Comparison of ENCODE assay signal across 9 cellular contexts in the genomic region with DNA sequence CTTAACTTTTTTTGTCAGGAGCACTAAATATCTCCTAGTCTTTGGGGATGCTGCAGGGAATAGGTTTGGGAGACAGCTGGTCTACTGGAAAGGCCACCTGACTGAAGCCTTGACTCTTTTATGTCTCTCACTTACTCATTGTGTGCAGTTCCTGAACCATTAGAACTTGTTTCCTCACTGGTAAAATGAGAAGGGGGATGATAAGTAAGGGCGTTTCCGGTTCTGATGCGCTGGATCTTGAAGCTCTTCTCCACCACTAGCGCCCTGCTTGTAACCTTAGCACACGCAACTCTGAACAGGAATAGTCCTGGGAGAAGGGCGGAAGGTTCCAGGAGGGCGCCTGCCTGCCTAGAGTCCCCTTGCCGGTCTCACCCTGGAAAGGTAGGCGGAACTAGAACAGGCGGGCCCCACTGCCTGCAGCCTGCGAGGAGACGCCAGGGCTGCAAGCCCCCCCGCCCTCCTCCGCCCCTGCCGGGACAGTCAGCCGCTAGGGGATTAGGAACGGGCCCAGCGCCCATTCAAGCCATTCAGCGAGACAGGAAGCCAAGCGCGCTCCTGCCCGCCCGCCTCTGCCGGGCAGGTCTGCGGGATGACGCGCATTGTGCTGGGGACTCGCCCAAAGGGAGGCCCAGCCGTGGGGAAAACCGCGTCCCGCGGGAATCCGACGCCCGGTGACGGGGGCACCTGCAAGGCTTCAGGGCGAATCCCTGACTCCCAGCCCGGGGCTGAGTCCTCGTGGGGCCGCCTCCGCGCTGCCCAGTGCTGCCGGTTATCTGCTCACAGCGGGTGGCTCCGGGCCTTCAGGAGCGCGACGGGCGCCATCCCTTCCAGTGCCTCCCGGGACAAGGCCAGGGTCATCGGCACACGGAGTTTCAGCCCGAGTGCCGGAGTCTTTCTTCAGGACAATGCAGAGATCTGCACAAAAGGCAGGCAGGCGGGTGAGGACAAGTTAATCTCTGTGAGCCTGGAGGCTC. TPM values are rescaled to one million over a fixed set of nuclear protein-coding genes. Genes with fewer than 3 reads are reported as not detected.
DNase-seq lines count a peak whose midpoint lies in the region; ATAC-seq lines count a peak whose summit lies in the region.
"Had no signal": no experiment of that assay in that cellular context is flagged by ENCODE, and none has a peak within 500 bp of the region (broad histone marks: within the 10 kb centered on the region; RNA-seq: fewer than 3 reads in every experiment).

No MANE protein-coding gene starts in this region.

- no peaks in the 10 kb centered on the region for H3K36me3 ChIP-seq in CD4-positive, CD25-positive, alpha-beta regulatory T cell (ENCODE audit: control insufficient read depth, insufficient read depth, low read length)
- no peaks in the 10 kb centered on the region for H3K36me3 ChIP-seq in HUES6 (ENCODE audit: control insufficient read depth, insufficient read depth, low read length)

- H3K4me3 ChIP-seq in CD4-positive, CD25-positive, alpha-beta regulatory T cell (ENCODE audit: low read depth, low read length): no peak overlapping the region
- H3K4me3 ChIP-seq in HUES6 (ENCODE audit: low read depth, low read length): peak overlapping the region; percentile 62

- H3K4me3 Mint-ChIP-seq in CD4-positive, CD25-positive, alpha-beta regulatory T cell: peak overlapping the region in 2 of 4 donors; percentile 36 to 44
- H3K4me3 Mint-ChIP-seq in activated CD4-positive, alpha-beta memory T cell treated with anti-CD3 and anti-CD28 coated beads for 36 hours: peak overlapping the region; percentile 39
- peak overlapping the region; percentile 73 to 79 for H3K4me3 Mint-ChIP-seq in stimulated activated naive CD8-positive, alpha-beta T cell treated with anti-CD3 and anti-CD28 coated beads, Interleukin-15, amount 100 ng/mL, for 72 hours
- H3K4me3 Mint-ChIP-seq: natural killer cell had no signal

- H3K9ac ChIP-seq in HUES6 (ENCODE audit: low read length): peak overlapping the region; percentile 40

- ATAC-seq in CD4-positive, CD25-positive, alpha-beta regulatory T cell (ENCODE audit: low read depth in 2 of 2): peak in 1 of 2 donors; percentile 39
- ATAC-seq in stimulated activated naive CD8-positive, alpha-beta T cell treated with anti-CD3 and anti-CD28 coated beads, Interleukin-15, amount 100 ng/mL, for 72 hours: peak; percentile 85
- ATAC-seq in HG02642 (IDR thresholded peaks at IDR 0.05; ENCODE audit: poor library complexity, unreplicated experiment): no peak

- peak in 2 of 3 donors; percentile 6 to 29 for DNase-seq in CD4-positive, CD25-positive, alpha-beta regulatory T cell
- peak; percentile 54 for DNase-seq in activated CD4-positive, alpha-beta memory T cell treated with anti-CD3 and anti-CD28 coated beads for 36 hours
- DNase-seq in epithelial cell of prostate (ENCODE audit: low read depth, low spot score) (no peak), mucosa of gallbladder (ENCODE audit: low spot score) (peak; percentile 44), NK-92 (lab: John Stamatoyannopoulos, UW; ENCODE audit: unreplicated experiment) (no peak)
- peak; percentile 38 to 46 for DNase-seq in stimulated activated naive CD8-positive, alpha-beta T cell treated with anti-CD3 and anti-CD28 coated beads, Interleukin-15, amount 100 ng/mL, for 72 hours
- DNase-seq: natural killer cell had no signal

- H3K27me3 ChIP-seq in CD4-positive, CD25-positive, alpha-beta regulatory T cell (ENCODE audit: control insufficient read depth, insufficient read depth, low read length): peaks cover 43% of the 10 kb centered on the region
- H3K27me3 ChIP-seq in HUES6 (ENCODE audit: control insufficient read depth, insufficient read depth, low read length): peaks cover 69% of the 10 kb centered on the region

- H3K27ac ChIP-seq in CD4-positive, CD25-positive, alpha-beta regulatory T cell (ENCODE audit: insufficient read depth, low read length, poor library complexity, severe bottlenecking): no peak overlapping the region
- no peak overlapping the region for H3K27ac ChIP-seq in HUES6 (ENCODE audit: low read depth, low read length)
- H3K27ac ChIP-seq in epithelial cell of prostate: peak overlapping the region; percentile 68

- peaks cover 75% of the 10 kb centered on the region for H3K27me3 Mint-ChIP-seq in CD4-positive, CD25-positive, alpha-beta regulatory T cell
- H3K27me3 Mint-ChIP-seq in activated CD4-positive, alpha-beta memory T cell treated with anti-CD3 and anti-CD28 coated beads for 36 hours: peaks cover 58% of the 10 kb centered on the region
- peaks cover 90% of the 10 kb centered on the region for H3K27me3 Mint-ChIP-seq in stimulated activated naive CD8-positive, alpha-beta T cell treated with anti-CD3 and anti-CD28 coated beads, Interleukin-15, amount 100 ng/mL, for 72 hours

- CTCF ChIA-PET in activated CD4-positive, alpha-beta memory T cell treated with anti-CD3 and anti-CD28 coated beads for 36 hours (lab: Charles Lee): no interaction called here

- peaks cover 0 to 12% (median 0%) of the 10 kb centered on the region in 7 donors for H3K9me3 Mint-ChIP-seq in CD4-positive, CD25-positive, alpha-beta regulatory T cell
- H3K9me3 Mint-ChIP-seq in activated CD4-positive, alpha-beta memory T cell treated with anti-CD3 and anti-CD28 coated beads for 36 hours: peaks cover 6% of the 10 kb centered on the region
- no peaks in the 10 kb centered on the region for H3K9me3 Mint-ChIP-seq in stimulated activated naive CD8-positive, alpha-beta T cell treated with anti-CD3 and anti-CD28 coated beads, Interleukin-15, amount 100 ng/mL, for 72 hours

- peaks cover 3% of the 10 kb centered on the region for H3K36me3 Mint-ChIP-seq in CD4-positive, CD25-positive, alpha-beta regulatory T cell
- no peaks in the 10 kb centered on the region for H3K36me3 Mint-ChIP-seq in activated CD4-positive, alpha-beta memory T cell treated with anti-CD3 and anti-CD28 coated beads for 36 hours
- H3K36me3 Mint-ChIP-seq: natural killer cell had no signal

- peaks cover 3% of the 10 kb centered on the region for H3K4me1 ChIP-seq in CD4-positive, CD25-positive, alpha-beta regulatory T cell (ENCODE audit: control insufficient read depth, insufficient read depth, low read length, poor library complexity, severe bottlenecking)
- peaks cover 9% of the 10 kb centered on the region for H3K4me1 ChIP-seq in HUES6 (ENCODE audit: control insufficient read depth, insufficient read depth, low read length)

- peaks cover 0 to 1% of the 10 kb centered on the region in 2 experiments for H3K9me3 ChIP-seq in CD4-positive, CD25-positive, alpha-beta regulatory T cell (ENCODE audit: control insufficient read depth in 2 of 2, low read length in 2 of 2)
- H3K9me3 ChIP-seq in HUES6 (ENCODE audit: control insufficient read depth, insufficient read depth, low read depth, low read length): peaks cover 7% of the 10 kb centered on the region; the same call in 1 of the 2 replicates

- POLR2A ChIA-PET in activated CD4-positive, alpha-beta memory T cell treated with anti-CD3 and anti-CD28 coated beads for 36 hours (lab: Charles Lee): no interaction called here

- peaks cover 0 to 9% (median 4%) of the 10 kb centered on the region in 4 donors for H3K4me1 Mint-ChIP-seq in CD4-positive, CD25-positive, alpha-beta regulatory T cell
- H3K4me1 Mint-ChIP-seq in activated CD4-positive, alpha-beta memory T cell treated with anti-CD3 and anti-CD28 coated beads for 36 hours (ENCODE audit: low read depth): peaks cover 6% of the 10 kb centered on the region
- H3K4me1 Mint-ChIP-seq in stimulated activated naive CD8-positive, alpha-beta T cell treated with anti-CD3 and anti-CD28 coated beads, Interleukin-15, amount 100 ng/mL, for 72 hours: peaks cover 18% of the 10 kb centered on the region
- H3K4me1 Mint-ChIP-seq: natural killer cell had no signal

- H3K27ac Mint-ChIP-seq in CD4-positive, CD25-positive, alpha-beta regulatory T cell: no peak overlapping the region
- H3K27ac Mint-ChIP-seq in activated CD4-positive, alpha-beta memory T cell treated with anti-CD3 and anti-CD28 coated beads for 36 hours: no peak overlapping the region
- H3K27ac Mint-ChIP-seq in stimulated activated naive CD8-positive, alpha-beta T cell treated with anti-CD3 and anti-CD28 coated beads, Interleukin-15, amount 100 ng/mL, for 72 hours: peak overlapping the region; percentile 14 to 67
- H3K27ac Mint-ChIP-seq: natural killer cell had no signal

- intact Hi-C loops in activated CD4-positive, alpha-beta memory T cell treated with anti-CD3 and anti-CD28 coated beads for 36 hours (cut with micrococcal nuclease): no loop called here

RNA-seq across cellular contexts. Expression of gene XPA, which starts 44.0 kb away (rescaled TPM):
- 22.2 TPM for total RNA-seq in CD4-positive, CD25-positive, alpha-beta regulatory T cell
- polyA plus RNA-seq in CD4-positive, CD25-positive, alpha-beta regulatory T cell: 10 to 100 TPM; 21.8 to 28.9 (median 25.8) TPM
- 1 to 10 TPM; 8.5 to 9.6 TPM for total RNA-seq in activated CD4-positive, alpha-beta memory T cell treated with anti-CD3 and anti-CD28 coated beads for 36 hours
- total RNA-seq in mucosa of gallbladder: 13.5 TPM

Comparison
In these comparisons a context has a peak if more than half of its experiments do, and no peak if none do; other contexts are left out.
1. DNase-seq: peak in CD4-positive, CD25-positive, alpha-beta regulatory T cell (2 of 3), activated CD4-positive, alpha-beta memory T cell treated with anti-CD3 and anti-CD28 coated beads for 36 hours (single experiment), mucosa of gallbladder (single experiment) and stimulated activated naive CD8-positive, alpha-beta T cell treated with anti-CD3 and anti-CD28 coated beads, Interleukin-15, amount 100 ng/mL, for 72 hours (2 of 2); none in epithelial cell of prostate (single experiment) and NK-92 (single experiment).
2. H3K27ac Mint-ChIP-seq: peak in stimulated activated naive CD8-positive, alpha-beta T cell treated with anti-CD3 and anti-CD28 coated beads, Interleukin-15, amount 100 ng/mL, for 72 hours (2 of 2); none in CD4-positive, CD25-positive, alpha-beta regulatory T cell (0 of 3) and activated CD4-positive, alpha-beta memory T cell treated with anti-CD3 and anti-CD28 coated beads for 36 hours (single experiment).